9 cellular contexts compared by ENCODE assay signal in the genomic region with DNA sequence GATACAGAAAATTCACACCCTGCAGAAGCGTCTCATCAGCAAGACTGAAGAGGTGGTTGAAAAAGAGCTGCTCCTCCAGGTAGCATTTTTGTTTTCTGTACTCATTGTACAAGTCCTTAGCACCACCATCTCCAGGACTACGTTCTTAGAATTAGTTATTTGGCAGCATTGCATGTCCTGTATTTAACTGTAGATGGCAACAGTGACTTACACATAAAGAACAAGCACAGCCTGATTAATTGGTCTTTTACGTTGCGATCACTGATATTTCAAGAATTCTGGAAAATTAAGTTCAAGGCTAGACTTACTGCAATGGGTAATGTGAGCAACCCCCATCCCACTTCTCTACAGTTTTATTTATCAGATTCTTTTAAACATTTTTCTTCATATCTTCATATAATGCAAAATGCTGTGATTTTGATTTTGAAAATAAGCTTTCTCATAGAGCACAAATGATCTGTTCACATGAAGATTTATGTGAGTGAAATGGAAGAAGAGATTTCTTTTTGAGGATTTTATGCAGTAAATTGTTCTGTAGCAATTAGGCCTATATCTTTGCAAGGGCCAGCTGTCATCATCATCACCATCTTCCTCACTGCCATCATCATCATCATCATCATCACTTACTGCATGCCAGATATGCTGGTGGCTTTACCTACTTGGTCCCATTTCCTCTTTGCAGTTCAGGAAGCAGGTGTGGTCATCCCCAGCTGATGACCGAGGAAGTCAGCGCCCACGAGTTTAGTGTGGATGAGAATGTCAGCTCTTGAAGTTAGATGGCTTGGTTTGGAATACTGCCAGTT. TPM values are rescaled to one million over a fixed set of nuclear protein-coding genes. Genes with fewer than 3 reads are reported as not detected.
A peak's percentile ranks its signal among the peaks of the same experiment; 100 is the strongest.
DNase-seq lines count a peak whose midpoint lies in the region; ATAC-seq and TF ChIP-seq lines count a peak whose summit lies in the region.
"Had no signal": no experiment of that assay in that cellular context is flagged by ENCODE, and none has a peak within 500 bp of the region (broad histone marks: within the 10 kb centered on the region; RNA-seq: fewer than 3 reads in every experiment).

No MANE protein-coding gene starts in this region.

- peak; percentile 41 for TF ChIP-seq CTCF in GM10248 (IDR thresholded peaks at IDR 0.05; ENCODE audit: control extremely low read depth, extremely low read depth, low read depth, missing control alignments)

- in situ Hi-C loops in KBM-7 (cut with MboI; ENCODE audit: low pct_unique_long_range_greater_than_20kb, low sequenced_read_pairs): no loop called here

- DNase-seq in GM10248 (ENCODE audit: extremely low spot score) (no peak), KBM-7 (peak; percentile 12), astrocyte of the hippocampus (ENCODE audit: low read depth, low spot score) (peak; percentile 71), lung microvascular endothelial cell (ENCODE audit: low read depth in 2 of 2) (peak; percentile 16 to 25)
- no peak for DNase-seq in activated CD4-positive, CD25-positive, alpha-beta regulatory T cell treated with anti-CD3 and anti-CD28 coated beads, Interleukin-2, amount 50 U/mL, for 72 hours
- DNase-seq in activated CD4-positive, alpha-beta T cell treated with anti-CD3 and anti-CD28 coated beads for 48 hours: no peak
- DNase-seq: natural killer cell had no signal

- ATAC-seq in HG03135 (IDR thresholded peaks at IDR 0.05; ENCODE audit: unreplicated experiment): no peak
- ATAC-seq in HG02938 (IDR thresholded peaks at IDR 0.05; ENCODE audit: unreplicated experiment): no peak

- CTCF ChIA-PET in GM10248 (lab: Yijun Ruan, JAX): interaction anchor here (1.2 to 2.1 kb wide), 11 partner anchors 13 to 1283 kb away, joined by 3 to 10 read pairs (median 4); no protein-coding TSS in a partner anchor

- POLR2A ChIA-PET in GM10248 (lab: Yijun Ruan, JAX): no interaction called here

RNA-seq across cellular contexts. Expression of a gene that starts 53.3 kb away (rescaled TPM):
- 1.1 and 3.0 TPM in 2 replicates for total RNA-seq in lung microvascular endothelial cell

Comparison
In these comparisons a context has a peak if more than half of its experiments do, and no peak if none do; other contexts are left out.
1. DNase-seq: peak in KBM-7 (single experiment), astrocyte of the hippocampus (single experiment) and lung microvascular endothelial cell (2 of 2); none in GM10248 (single experiment), activated CD4-positive, CD25-positive, alpha-beta regulatory T cell treated with anti-CD3 and anti-CD28 coated beads, Interleukin-2, amount 50 U/mL, for 72 hours (single experiment) and activated CD4-positive, alpha-beta T cell treated with anti-CD3 and anti-CD28 coated beads for 48 hours (single experiment).